Comparison of ENCODE assay signal across 8 cellular contexts in genomic region chr12:122097641-122098364, GRCh38. TPM values are rescaled to one million over a fixed set of nuclear protein-coding genes. Genes with fewer than 3 reads are reported as not detected.
DNase-seq lines count a peak whose midpoint lies in the region; ATAC-seq and TF ChIP-seq lines count a peak whose summit lies in the region.

No MANE protein-coding gene starts in this region.

- POLR2A ChIA-PET in activated CD8-positive, alpha-beta T cell treated with anti-CD3 and anti-CD28 coated beads for 36 hours (lab: Charles Lee), result interaction anchor here (0.7 to 6.4 kb wide), 6 partner anchors 9 to 29 kb away, joined by 3 to 53 read pairs (median 5); no protein-coding TSS in a partner anchor
- POLR2A ChIA-PET in HEK293T (lab: Yijun Ruan, JAX), result interaction anchor here (0.7 to 1.8 kb wide), 3 partner anchors 9 to 19 kb away, joined by 3 to 9 read pairs (median 5); partner anchors contain the start of gene MLXIP

- intact Hi-C loops in activated CD8-positive, alpha-beta T cell treated with anti-CD3 and anti-CD28 coated beads for 36 hours (cut with micrococcal nuclease), result no loop called here

- no peaks in the 10 kb centered on the region for H3K9me3 ChIP-seq in right atrium auricular region
- no peaks in the 10 kb centered on the region for H3K9me3 ChIP-seq in smooth muscle cell (replicated peaks; ENCODE audit: low read depth)

- H2AFZ ChIP-seq in smooth muscle cell (ENCODE audit: low read depth), result no peak overlapping the region

- H3K36me3 ChIP-seq in right atrium auricular region, result no peaks in the 10 kb centered on the region
- H3K36me3 ChIP-seq in smooth muscle cell (ENCODE audit: low read depth), result no peaks in the 10 kb centered on the region

- H3K9me3 Mint-ChIP-seq in activated CD8-positive, alpha-beta T cell treated with anti-CD3 and anti-CD28 coated beads for 36 hours, result peaks cover 1% of the 10 kb centered on the region

- WGBS in smooth muscle cell (ENCODE audit: low lambda C conversion rate), result 44% methylated on average over 8 of the region's 8 CpGs

- H3K27ac ChIP-seq in right atrium auricular region, result peak overlapping the region; percentile 87 to 96
- peak overlapping the region; percentile 76 for H3K27ac ChIP-seq in smooth muscle cell (ENCODE audit: low read depth)

- no peaks in the 10 kb centered on the region for H3K27me3 Mint-ChIP-seq in activated CD8-positive, alpha-beta T cell treated with anti-CD3 and anti-CD28 coated beads for 36 hours

- TF ChIP-seq CTCF in activated CD8-positive, alpha-beta T cell treated with anti-CD3 and anti-CD28 coated beads for 36 hours (IDR thresholded peaks at IDR 0.05), result no peak
- TF ChIP-seq CTCF in right atrium auricular region (IDR thresholded peaks at IDR 0.05) (no peak), smooth muscle cell (IDR thresholded peaks at IDR 0.05; ENCODE audit: borderline replicate concordance, insufficient read depth, poor library complexity, severe bottlenecking) (no peak), GM10266 (IDR thresholded peaks at IDR 0.05; ENCODE audit: control insufficient read depth, insufficient read depth, low read depth, missing control alignments) (no peak)

- no peaks in the 10 kb centered on the region for H3K27me3 ChIP-seq in right atrium auricular region
- no peaks in the 10 kb centered on the region for H3K27me3 ChIP-seq in smooth muscle cell (ENCODE audit: low read depth)

- no peak overlapping the region for H3K9ac ChIP-seq in smooth muscle cell (ENCODE audit: low read depth)

- peak; percentile 65 for DNase-seq in NCI-H748 (lab: John Stamatoyannopoulos, UW; ENCODE audit: unreplicated experiment)
- DNase-seq in NCI-H748 treated with DMSO at 0.1 percent for 48 hours (lab: John Stamatoyannopoulos, UW), result no peak
- no peak for DNase-seq in activated CD8-positive, alpha-beta T cell treated with anti-CD3 and anti-CD28 coated beads for 36 hours
- DNase-seq in right atrium auricular region (ENCODE audit: low spot score), result no peak
- DNase-seq in smooth muscle cell (lab: John Stamatoyannopoulos, UW; ENCODE audit: unreplicated experiment), result no peak
- no peak for DNase-seq in GM10266 (ENCODE audit: extremely low spot score)
- DNase-seq in activated CD8-positive, alpha-beta memory T cell treated with anti-CD3 and anti-CD28 coated beads for 24 hours, result no peak
- DNase-seq in HEK293T (ENCODE audit: extremely low spot score), result no peak

- peaks cover 43% of the 10 kb centered on the region for H4K20me1 ChIP-seq in smooth muscle cell (ENCODE audit: low read depth)

- ATAC-seq in activated CD8-positive, alpha-beta T cell treated with anti-CD3 and anti-CD28 coated beads for 36 hours, result peak; percentile 46

- H3K4me2 ChIP-seq in smooth muscle cell, result peak overlapping the region; percentile 51

- peaks cover 60% of the 10 kb centered on the region for H3K4me1 Mint-ChIP-seq in activated CD8-positive, alpha-beta T cell treated with anti-CD3 and anti-CD28 coated beads for 36 hours (ENCODE audit: low read depth)

- no peak overlapping the region for H3K4me3 Mint-ChIP-seq in activated CD8-positive, alpha-beta T cell treated with anti-CD3 and anti-CD28 coated beads for 36 hours

- H3K36me3 Mint-ChIP-seq in activated CD8-positive, alpha-beta T cell treated with anti-CD3 and anti-CD28 coated beads for 36 hours (ENCODE audit: low read depth), result peaks cover 10% of the 10 kb centered on the region

- H3K4me3 ChIP-seq in right atrium auricular region (peak overlapping the region; percentile 10 to 11), smooth muscle cell (no peak overlapping the region)

- H3F3A ChIP-seq in smooth muscle cell (ENCODE audit: low read depth), result peaks cover 38% of the 10 kb centered on the region

- H3K27ac Mint-ChIP-seq in activated CD8-positive, alpha-beta T cell treated with anti-CD3 and anti-CD28 coated beads for 36 hours, result peak overlapping the region; percentile 63

- H3K4me1 ChIP-seq in right atrium auricular region (peaks cover 0 to 86% of the 10 kb centered on the region in 2 donors), smooth muscle cell (ENCODE audit: low read depth) (no peaks in the 10 kb centered on the region)

- peaks cover 55% of the 10 kb centered on the region for H3K79me2 ChIP-seq in smooth muscle cell (ENCODE audit: low read depth)

- CTCF ChIA-PET in activated CD8-positive, alpha-beta T cell treated with anti-CD3 and anti-CD28 coated beads for 36 hours (lab: Charles Lee), result interaction anchor here (1.0 to 9.3 kb wide), 4 partner anchors 10 to 179 kb away, joined by 3 to 53 read pairs (median 13); partner anchors contain the start of gene CFAP251
- CTCF ChIA-PET in HEK293T (lab: Yijun Ruan, JAX), result interaction anchor here (0.9 to 1.3 kb wide), 2 partner anchors 18 to 25 kb away, joined by 3 to 5 read pairs; no protein-coding TSS in a partner anchor

TF ChIP-seq in HEK293T, 16 proteins besides CTCF, POLR2A, EP300 and RAD21:
- TF ChIP-seq FOXK2 (IDR thresholded peaks at IDR 0.05), result no peak
- TF ChIP-seq HDGF (IDR thresholded peaks at IDR 0.05; ENCODE audit: borderline replicate concordance), result no peak
- TF ChIP-seq ZNF384 (IDR thresholded peaks at IDR 0.05), result no peak
- no peak for TF ChIP-seq FOXM1 (IDR thresholded peaks at IDR 0.05; ENCODE audit: borderline replicate concordance)
- no peak for TF ChIP-seq SP1 (IDR thresholded peaks at IDR 0.05)
- TF ChIP-seq SUZ12 (IDR thresholded peaks at IDR 0.05), result no peak
- no peak for TF ChIP-seq ELF4 (IDR thresholded peaks at IDR 0.05)
- no peak for TF ChIP-seq CTBP1 (IDR thresholded peaks at IDR 0.05; ENCODE audit: borderline replicate concordance)
- TF ChIP-seq TARDBP (IDR thresholded peaks at IDR 0.05), result no peak
- TF ChIP-seq BHLHE40 (IDR thresholded peaks at IDR 0.05; ENCODE audit: borderline replicate concordance), result no peak

RNA-seq across cellular contexts. Expression of gene MLXIP, which starts 19.2 kb away (rescaled TPM):
- 10 to 100 TPM; 26.0 to 28.7 TPM for total RNA-seq in activated CD8-positive, alpha-beta T cell treated with anti-CD3 and anti-CD28 coated beads for 36 hours
- 10 to 100 TPM; 14.2 to 24.1 TPM for total RNA-seq in right atrium auricular region
- total RNA-seq in smooth muscle cell, result 7.6 and 11.8 TPM in 2 replicates
- 15.3 and 24.7 TPM in 2 replicates for polyA plus RNA-seq in smooth muscle cell
